Comparison of ENCODE assay signal across 8 cellular contexts in genomic region chr4:109433281-109434006, GRCh38. TPM values are rescaled to one million over a fixed set of nuclear protein-coding genes. Genes with fewer than 3 reads are reported as not detected.
A peak's percentile ranks its signal among the peaks of the same experiment; 100 is the strongest.
DNase-seq lines count a peak whose midpoint lies in the region; ATAC-seq, FAIRE-seq and TF ChIP-seq lines count a peak whose summit lies in the region.

Gene SEC24B, plus strand, starts transcription at chr4:109433815. Its CDS starts 55 bp downstream, at chr4:109433870.

- peaks cover 34% of the 10 kb centered on the region for H4K20me1 ChIP-seq in GM23338 (replicated peaks; ENCODE audit: insufficient read depth)

- H3K27me3 ChIP-seq in GM23338 (ENCODE audit: insufficient read depth) (no peaks in the 10 kb centered on the region), SJCRH30 (no peaks in the 10 kb centered on the region), suprapubic skin (no peaks in the 10 kb centered on the region)

- 1% methylated on average over 69 of the region's 87 CpGs for WGBS in suprapubic skin

- no peaks in the 10 kb centered on the region for H3K9me3 Mint-ChIP-seq in GM23338

- peak; percentile 92 for ATAC-seq in GM23338

- TF ChIP-seq EP300 in suprapubic skin (IDR thresholded peaks at IDR 0.05), result no peak

- peak within 1 kb of the TSS; percentile 93 for H3K27ac Mint-ChIP-seq in GM23338

- H3K4me1 ChIP-seq in GM23338 (ENCODE audit: insufficient read depth) (peaks cover 20% of the 10 kb centered on the region), SJCRH30 (peaks cover 10% of the 10 kb centered on the region), suprapubic skin (peaks cover 47% of the 10 kb centered on the region)

- H3F3A ChIP-seq in GM23338 (replicated peaks; ENCODE audit: low read depth), result no peaks in the 10 kb centered on the region

- peaks cover 40% of the 10 kb centered on the region for H3K4me1 Mint-ChIP-seq in GM23338

- H3K4me3 Mint-ChIP-seq in GM23338, result peak within 1 kb of the TSS; percentile 81

- peaks cover 4% of the 10 kb centered on the region; the same call in 2 of the 3 replicates for H3K36me3 Mint-ChIP-seq in GM23338 (ENCODE audit: low read depth)

- no peaks in the 10 kb centered on the region for H3K9me2 ChIP-seq in GM23338 (ENCODE audit: insufficient read depth)

- H3K4me3 ChIP-seq in GM23338 (peak within 1 kb of the TSS; percentile 90), SJCRH30 (peak within 1 kb of the TSS; percentile 76), suprapubic skin (peak within 1 kb of the TSS; percentile 89)

- H3K9me3 ChIP-seq in SJCRH30 (replicated peaks), result no peaks in the 10 kb centered on the region
- no peaks in the 10 kb centered on the region for H3K9me3 ChIP-seq in suprapubic skin

- H3K27me3 Mint-ChIP-seq in GM23338 (ENCODE audit: insufficient read depth, low read depth, poor library complexity), result peaks cover 4% of the 10 kb centered on the region

- FAIRE-seq in frontal cortex (lab: Jason Lieb, UNC), result no peak

- TF ChIP-seq CTCF in GM23338 (conservative IDR thresholded peaks at IDR 0.05; ENCODE audit: low read depth in 2 of 2) (peak; percentile 61 to 77), suprapubic skin (IDR thresholded peaks at IDR 0.05) (peak; percentile 77 to 98)

- H3K79me2 ChIP-seq in GM23338 (replicated peaks; ENCODE audit: insufficient read depth), result peaks cover 44% of the 10 kb centered on the region

- no peaks in the 10 kb centered on the region for H3K36me3 ChIP-seq in GM23338 (ENCODE audit: insufficient read depth)
- no peaks in the 10 kb centered on the region for H3K36me3 ChIP-seq in SJCRH30
- no peaks in the 10 kb centered on the region for H3K36me3 ChIP-seq in suprapubic skin

- H3K27ac ChIP-seq in GM23338 (ENCODE audit: low read depth) (peak within 1 kb of the TSS; percentile 78), SJCRH30 (peak within 1 kb of the TSS; percentile 76), suprapubic skin (peak within 1 kb of the TSS; percentile 94)

- DNase-seq in ELR (ENCODE audit: low read depth) (peak; percentile 84), GM23338 (ENCODE audit: low spot score) (peak; percentile 92), LHCN-M2 (ENCODE audit: low read depth) (peak; percentile 75), SJCRH30 (peak; percentile 81), frontal cortex (ENCODE audit: low spot score in 2 of 2) (peak; percentile 74 to 81), nucleus accumbens (lab: John Stamatoyannopoulos, UW) (peak in 55 of 56 donors; percentile 25 to 91 (median 79)), suprapubic skin (ENCODE audit: low spot score in 2 of 2) (peak; percentile 92 to 95)
- DNase-seq in activated gamma-delta T cell treated with anti-CD3 and anti-CD28 coated beads, Interleukin-2, amount 50 U/mL, for 16 hours (ENCODE audit: low read depth), result peak; percentile 84

- H3K4me2 ChIP-seq in GM23338, result peak within 1 kb of the TSS; percentile 97

- peak within 1 kb of the TSS; percentile 82 for H2AFZ ChIP-seq in GM23338

- TF ChIP-seq POLR2A in suprapubic skin (IDR thresholded peaks at IDR 0.05), result peak in 1 of 2 donors; percentile 81

TF ChIP-seq in GM23338, 12 proteins besides CTCF, POLR2A, EP300 and RAD21:
- TF ChIP-seq CREB1 (CRISPR knock-in tag; IDR thresholded peaks at IDR 0.05; ENCODE audit: low read depth) (peak; percentile 63), REST (IDR thresholded peaks at IDR 0.05; ENCODE audit: unreplicated experiment) (no peak), POLR2AphosphoS5 (IDR thresholded peaks at IDR 0.05; ENCODE audit: low read depth) (peak; percentile 64)

RNA-seq across cellular contexts. Expression of gene SEC24B, which starts in this region (rescaled TPM):
- 30.1 and 32.8 TPM in 2 replicates for total RNA-seq in GM23338 (2014; rRNA removed; shearing (Covaris generic))
- polyA plus RNA-seq in GM23338 (2016; fragmentation: Nextera tagmentation; extraction: Ambion mirVana), result 9.2 and 9.4 TPM in 2 replicates
- total RNA-seq in LHCN-M2 (2014; rRNA removed), result 19.2 and 25.6 TPM in 2 replicates
- 11.3 TPM for polyA plus RNA-seq in LHCN-M2 (2012)
- 31.0 and 32.3 TPM in 2 replicates for total RNA-seq in SJCRH30 (2014; rRNA removed; shearing (Covaris generic))
- 26.1 TPM for total RNA-seq in frontal cortex
- total RNA-seq in suprapubic skin, result 10 to 100 TPM; 38.6 to 77.6 (median 46.1) TPM

Comparison
In these comparisons a context has a peak if more than half of its experiments do, and no peak if none do; other contexts are left out.
1. Peak in every context shown above with its lines: DNase-seq, ATAC-seq, H3K4me3 ChIP-seq and H3K27ac ChIP-seq.